11 cellular contexts compared by ENCODE assay signal in genomic region chr11:62687508-62688396, GRCh38. TPM values are rescaled to one million over a fixed set of nuclear protein-coding genes. Genes with fewer than 3 reads are reported as not detected.
DNase-seq lines count a peak whose midpoint lies in the region; ATAC-seq and TF ChIP-seq lines count a peak whose summit lies in the region.
"Had no signal": no experiment of that assay in that cellular context is flagged by ENCODE, and none has a peak within 500 bp of the region (broad histone marks: within the 10 kb centered on the region; RNA-seq: fewer than 3 reads in every experiment).

No MANE protein-coding gene starts in this region.

- peak overlapping the region in 1 of 2 donors; percentile 38 for H3K9ac ChIP-seq in mucosa of rectum (ENCODE audit: low read depth in 1 of 2, low read length in 2 of 2)

- no TSS peak for BruUV-seq in A673 (replicated peaks; lab: Mats Ljungman, UMichigan)

- POLR2A ChIA-PET in A673 (lab: Charles Lee; ENCODE audit: low non-redundant PET) = no interaction called here

- peak overlapping the region; percentile 42 for H3K27ac ChIP-seq in A673 (ENCODE audit: low read depth, low read length, poor library complexity, severe bottlenecking)
- H3K27ac ChIP-seq in dorsolateral prefrontal cortex = peak overlapping the region in 3 of 59 donors; percentile 3 to 22 (median 15)
- no peak overlapping the region for H3K27ac ChIP-seq in mucosa of rectum (ENCODE audit: low read depth in 2 of 2, low read length in 2 of 2)

- no peak for DNase-seq in A673 (ENCODE audit: low spot score)
- peak in 1 of 10 donors; percentile 45 for DNase-seq in dorsolateral prefrontal cortex
- no peak for DNase-seq in NCI-H2196 treated with DMSO at 0.1 percent for 48 hours (lab: John Stamatoyannopoulos, UW; ENCODE audit: unreplicated experiment)
- no peak for DNase-seq in GM19240 (ENCODE audit: insufficient read length, low spot score)
- DNase-seq: ACHN; activated T-cell treated with anti-CD3 and anti-CD28 coated beads, Interleukin-2, amount 50 U/mL, for 24 hours; NCI-H82; substantia nigra; T-helper 17 cell had no signal

- no peaks in the 10 kb centered on the region for H3K27me3 ChIP-seq in A673 (replicated peaks; ENCODE audit: insufficient read depth, low read depth, low read length, poor library complexity)
- peaks cover 0 to 16% (median 5%) of the 10 kb centered on the region in 45 donors for H3K27me3 ChIP-seq in dorsolateral prefrontal cortex
- no peaks in the 10 kb centered on the region for H3K27me3 ChIP-seq in mucosa of rectum (ENCODE audit: control insufficient read depth in 2 of 2, insufficient read depth in 2 of 2, low read length in 2 of 2)

- peaks cover 24% of the 10 kb centered on the region for H3K36me3 ChIP-seq in A673 (ENCODE audit: insufficient read depth, low read length, poor library complexity, severe bottlenecking)
- H3K36me3 ChIP-seq in mucosa of rectum (ENCODE audit: control insufficient read depth in 2 of 2, insufficient read depth in 2 of 2, low read length in 2 of 2) = peaks cover 17 to 22% of the 10 kb centered on the region in 2 donors

- intact Hi-C loops in A673 (cut with micrococcal nuclease; ENCODE audit: unreplicated experiment) (no loop called here), dorsolateral prefrontal cortex (cut with DNase I) (no loop called here)

- CTCF ChIA-PET in A673 (lab: Charles Lee) = interaction anchor here (0.6 kb wide), 1 partner anchor 8 kb away, joined by 9 read pairs; no protein-coding TSS in a partner anchor

- H3K9me3 ChIP-seq in A673 (ENCODE audit: low read depth, low read length, poor library complexity, severe bottlenecking) (no peaks in the 10 kb centered on the region), mucosa of rectum (ENCODE audit: control insufficient read depth in 2 of 2, low read length in 2 of 2) (no peaks in the 10 kb centered on the region)

- H3K4me3 ChIP-seq in A673 (ENCODE audit: low read depth, low read length, poor library complexity, severe bottlenecking) (no peak overlapping the region), dorsolateral prefrontal cortex (peak overlapping the region in 41 of 59 donors; percentile 1 to 56 (median 30)), mucosa of rectum (ENCODE audit: low read length in 2 of 2) (peak overlapping the region; percentile 30 to 55)

- H3K4me1 ChIP-seq in A673 (ENCODE audit: insufficient read depth, low read length, poor library complexity, severe bottlenecking) (peaks cover 12% of the 10 kb centered on the region), mucosa of rectum (ENCODE audit: control insufficient read depth in 2 of 2, insufficient read depth in 2 of 2, low read length in 2 of 2) (peaks cover 0 to 2% of the 10 kb centered on the region in 2 donors)

- no peak for ATAC-seq in HG03354 (IDR thresholded peaks at IDR 0.05; ENCODE audit: poor library complexity, severe bottlenecking, unreplicated experiment)
- ATAC-seq: T-helper 17 cell had no signal

- no peak for TF ChIP-seq CTCF in A673 (conservative IDR thresholded peaks at IDR 0.05; ENCODE audit: low read depth, low read length)
- TF ChIP-seq CTCF in dorsolateral prefrontal cortex (IDR thresholded peaks at IDR 0.05 in 54 of 56, conservative IDR thresholded peaks at IDR 0.05 in 2 of 56; ENCODE audit: low read depth in 1 of 56, partially characterized antibody in 56 of 56) = no peak

RNA-seq across cellular contexts. Expression of gene LRRN4CL, which starts 1.6 kb away (rescaled TPM):
- total RNA-seq in A673 (2021) (0.37 and 0.52 TPM in 2 replicates), dorsolateral prefrontal cortex (1 to 10 TPM in 33 of 120 experiments, under 1 TPM in 84, not detected in 3; 0.18 to 3.0 (median 0.71) TPM)
- total RNA-seq: T-helper 17 cell had no signal

RNA-seq across cellular contexts. Expression of gene UBXN1, which starts 8.9 kb away (rescaled TPM):
- total RNA-seq in A673 (2021) = 143 and 147 TPM in 2 replicates
- 10 to 100 TPM; 50.5 to 93.7 (median 71.1) TPM for total RNA-seq in dorsolateral prefrontal cortex

RNA-seq across cellular contexts. Expression of gene LBHD1, which starts 15.7 kb away (rescaled TPM):
- total RNA-seq in A673 (2021) (7.1 and 7.8 TPM in 2 replicates), dorsolateral prefrontal cortex (10 to 100 TPM in 1 of 120 experiments, 1 to 10 TPM in 119; 1.5 to 11.0 (median 4.6) TPM)

RNA-seq across cellular contexts. Expression of gene UQCC3, which starts 16.3 kb away (rescaled TPM):
- total RNA-seq in A673 (2021) (28.0 and 29.0 TPM in 2 replicates), dorsolateral prefrontal cortex (1 to 10 TPM; 3.8 to 9.7 (median 6.4) TPM)

RNA-seq across cellular contexts. Expression of gene BSCL2, which starts 19.5 kb away (rescaled TPM):
- 123 and 132 TPM in 2 replicates for total RNA-seq in A673 (2021)
- 100 to 1,000 TPM; 172 to 618 (median 433) TPM for total RNA-seq in dorsolateral prefrontal cortex
